In genomic region chr5:43362725-43363435, GRCh38 we compare ENCODE assay signal across 26 cellular contexts. TPM values are rescaled to one million over a fixed set of nuclear protein-coding genes. Genes with fewer than 3 reads are reported as not detected.
"Had no signal": no experiment of that assay in that cellular context is flagged by ENCODE, and none has a peak within 500 bp of the region (broad histone marks: within the 10 kb centered on the region; RNA-seq: fewer than 3 reads in every experiment).

No MANE protein-coding gene starts in this region.

- H3K4me3 Mint-ChIP-seq: activated CD4-positive, alpha-beta T cell treated with anti-CD3 and anti-CD28 coated beads for 36 hours; activated naive CD8-positive, alpha-beta T cell; activated T-cell treated with anti-CD3 and anti-CD28 coated beads, Interleukin-2, amount 50 U/mL, for 72 hours; naive B cell; nephron progenitor cell; stimulated activated effector memory CD8-positive, alpha-beta T cell treated with anti-CD3 and anti-CD28 coated beads, Interleukin-12 subunit alpha, Interleukin-12 subunit beta, amount 100 ng/mL, for 72 hours; stimulated activated naive CD8-positive, alpha-beta T cell treated with anti-CD3 and anti-CD28 coated beads, Interleukin-15, Interleukin-2, amounts not matched to agents 100 ng/mL and 50 ng/mL, for 24 hours had no signal

- H3K4me1 ChIP-seq: colonic mucosa, left ventricle myocardium inferior, upper lobe of right lung had no signal

- H3K27ac Mint-ChIP-seq: activated CD4-positive, alpha-beta T cell treated with anti-CD3 and anti-CD28 coated beads for 36 hours; activated naive CD8-positive, alpha-beta T cell; activated T-cell treated with anti-CD3 and anti-CD28 coated beads, Interleukin-2, amount 50 U/mL, for 72 hours; naive B cell; nephron progenitor cell; stimulated activated effector memory CD8-positive, alpha-beta T cell treated with anti-CD3 and anti-CD28 coated beads, Interleukin-12 subunit alpha, Interleukin-12 subunit beta, amount 100 ng/mL, for 72 hours; stimulated activated naive CD8-positive, alpha-beta T cell treated with anti-CD3 and anti-CD28 coated beads, Interleukin-15, Interleukin-2, amounts not matched to agents 100 ng/mL and 50 ng/mL, for 24 hours had no signal

- H3K27me3 Mint-ChIP-seq: activated naive CD8-positive, alpha-beta T cell; stimulated activated naive CD8-positive, alpha-beta T cell treated with anti-CD3 and anti-CD28 coated beads, Interleukin-15, Interleukin-2, amounts not matched to agents 100 ng/mL and 50 ng/mL, for 24 hours had no signal

- H3K4me1 Mint-ChIP-seq: stimulated activated effector memory CD8-positive, alpha-beta T cell treated with anti-CD3 and anti-CD28 coated beads, Interleukin-12 subunit alpha, Interleukin-12 subunit beta, amount 100 ng/mL, for 72 hours had no signal

- H3K36me3 Mint-ChIP-seq: stimulated activated effector memory CD8-positive, alpha-beta T cell treated with anti-CD3 and anti-CD28 coated beads, Interleukin-12 subunit alpha, Interleukin-12 subunit beta, amount 100 ng/mL, for 72 hours had no signal

- H3K4me3 ChIP-seq: cardiac muscle cell, colonic mucosa, esophagus muscularis mucosa, left ventricle myocardium inferior, lung, upper lobe of right lung had no signal

- H3K36me3 ChIP-seq: cardiac muscle cell, colonic mucosa, esophagus muscularis mucosa, left ventricle myocardium inferior, neutrophil, upper lobe of right lung had no signal

- FAIRE-seq: endometrium, frontal cortex, small intestine had no signal

- DNase-seq: activated CD4-positive, alpha-beta T cell treated with anti-CD3 and anti-CD28 coated beads for 36 hours; activated CD4-positive, alpha-beta T cell treated with anti-CD3 and anti-CD28 coated beads, Interleukin-2, amount 50 U/mL, for 4 hours; activated CD4-positive, CD25-positive, alpha-beta regulatory T cell; activated naive CD4-positive, alpha-beta T cell; activated T-cell treated with anti-CD3 and anti-CD28 coated beads for 4 hours; activated T-cell treated with anti-CD3 and anti-CD28 coated beads, Interleukin-2, amount 50 U/mL, for 72 hours; anterior cingulate cortex; cerebellar nuclear complex; colonic mucosa; effector CD8-positive, alpha-beta T cell; left ventricle myocardium inferior; naive B cell; nephron progenitor cell; small intestine; stimulated activated CD4-positive, alpha-beta T cell treated with anti-CD3 and anti-CD28 coated beads, Interleukin-4, amount 100 ng/mL, for 24 hours; upper lobe of right lung had no signal

- H3K9me3 ChIP-seq: colonic mucosa, neutrophil had no signal

- H3K27ac ChIP-seq: cardiac muscle cell, colonic mucosa, esophagus muscularis mucosa, left ventricle myocardium inferior, neutrophil, upper lobe of right lung had no signal

- H3K27me3 ChIP-seq: cardiac muscle cell, colonic mucosa, esophagus muscularis mucosa, neutrophil, upper lobe of right lung had no signal

RNA-seq across cellular contexts. Expression of gene CCL28, which starts 49.3 kb away (rescaled TPM):
- total RNA-seq: cardiac muscle cell, osteocyte had no signal
- polyA plus RNA-seq: cardiac muscle cell had no signal
